In the genomic region with DNA sequence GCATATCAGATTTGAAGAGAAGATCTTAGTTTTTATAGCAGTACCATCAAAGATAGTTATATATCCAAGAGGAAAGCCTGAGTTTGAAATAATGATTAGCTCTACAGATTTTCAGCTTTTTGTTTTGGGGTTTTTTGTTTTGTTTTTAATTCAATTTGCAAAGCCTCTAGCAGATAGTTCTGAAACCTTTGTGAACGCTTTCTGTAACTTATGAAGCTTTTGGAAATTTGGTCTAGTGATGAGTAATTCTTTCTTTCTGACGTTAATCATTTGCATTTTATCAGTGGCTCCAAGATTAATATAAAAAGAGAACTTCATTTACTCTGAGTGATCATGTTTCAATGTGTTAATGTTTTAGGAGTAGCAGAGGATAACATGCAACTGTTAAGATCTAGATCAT, we compare ENCODE assay signal across 25 cellular contexts.
DNase-seq lines count a peak whose midpoint lies in the region; ATAC-seq and TF ChIP-seq lines count a peak whose summit lies in the region.
"Had no signal": no experiment of that assay in that cellular context is flagged by ENCODE, and none has a peak within 500 bp of the region (broad histone marks: within the 10 kb centered on the region; RNA-seq: fewer than 3 reads in every experiment).

No MANE protein-coding gene starts in this region.

- H3K4me3 ChIP-seq in Panc1 (ENCODE audit: low read depth in 2 of 2, low read length in 2 of 2): no peak overlapping the region
- H3K4me3 ChIP-seq: ascending aorta, colonic mucosa, hepatocyte, lung, suprapubic skin had no signal

- H3K36me3 ChIP-seq in Panc1 (ENCODE audit: control insufficient read depth, insufficient read depth, low read length): no peaks in the 10 kb centered on the region
- H3K36me3 ChIP-seq: ascending aorta, colonic mucosa, suprapubic skin had no signal

- no peaks in the 10 kb centered on the region for H3K27me3 ChIP-seq in Panc1 (ENCODE audit: control insufficient read depth, insufficient read depth, low read length)
- H3K27me3 ChIP-seq: ascending aorta, colonic mucosa, hepatocyte, suprapubic skin had no signal

- no TSS peak for BruUV-seq in Panc1 (replicated peaks; lab: Mats Ljungman, UMichigan)

- intact Hi-C loops in Panc1 (cut with micrococcal nuclease; ENCODE audit: unreplicated experiment): no loop called here
- intact Hi-C loops in activated T-helper 2 cell treated with anti-CD3 and anti-CD28 coated beads, Interferon-gamma antibody, Interleukin-2, Interleukin-4, amounts not matched to agents 10 μg/mL and 5 μg/mL and 100 μg/mL, durations not matched to agents 14 hours and 24 hours and 36 hours (cut with micrococcal nuclease): loop anchor here (1.0 kb wide), 1 partner anchor 17 kb away; no protein-coding TSS in a partner anchor

- H3K9me3 Mint-ChIP-seq in activated T-cell treated with anti-CD3 and anti-CD28 coated beads, Interleukin-2, amount 50 U/mL, for 24 hours: peaks cover 3% of the 10 kb centered on the region
- no peaks in the 10 kb centered on the region for H3K9me3 Mint-ChIP-seq in activated T-helper 2 cell treated with anti-CD3 and anti-CD28 coated beads, Interferon-gamma antibody, Interleukin-2, Interleukin-4, amounts not matched to agents 10 μg/mL and 5 μg/mL and 100 μg/mL, durations not matched to agents 14 hours and 24 hours and 36 hours
- H3K9me3 Mint-ChIP-seq in stimulated activated naive CD8-positive, alpha-beta T cell treated with anti-CD3 and anti-CD28 coated beads, Interleukin-15, Interleukin-2, amounts not matched to agents 100 ng/mL and 50 ng/mL, for 24 hours: no peaks in the 10 kb centered on the region
- H3K9me3 Mint-ChIP-seq: activated naive CD4-positive, alpha-beta T cell treated with anti-CD3 and anti-CD28 coated beads, Interleukin-2, amount 50 U/mL, for 72 hours; CD4-positive, alpha-beta T cell; naive thymus-derived CD8-positive, alpha-beta T cell had no signal

- TF ChIP-seq CTCF in Panc1 (IDR thresholded peaks at IDR 0.05): no peak

- no peaks in the 10 kb centered on the region for H3K36me3 Mint-ChIP-seq in activated T-cell treated with anti-CD3 and anti-CD28 coated beads, Interleukin-2, amount 50 U/mL, for 24 hours (ENCODE audit: low read depth)
- H3K36me3 Mint-ChIP-seq in activated T-helper 2 cell treated with anti-CD3 and anti-CD28 coated beads, Interferon-gamma antibody, Interleukin-2, Interleukin-4, amounts not matched to agents 10 μg/mL and 5 μg/mL and 100 μg/mL, durations not matched to agents 14 hours and 24 hours and 36 hours (ENCODE audit: low read depth): no peaks in the 10 kb centered on the region
- H3K36me3 Mint-ChIP-seq in stimulated activated naive CD8-positive, alpha-beta T cell treated with anti-CD3 and anti-CD28 coated beads, Interleukin-15, Interleukin-2, amounts not matched to agents 100 ng/mL and 50 ng/mL, for 24 hours (ENCODE audit: low read depth): peaks cover 3% of the 10 kb centered on the region

- peak overlapping the region; percentile 73; the same call in 1 of the 2 replicates for H3K27ac ChIP-seq in Panc1 (ENCODE audit: low read length)
- H3K27ac ChIP-seq: ascending aorta, colonic mucosa, epithelial cell of prostate, hepatocyte, suprapubic skin had no signal

- no peaks in the 10 kb centered on the region for H3K9me3 ChIP-seq in Panc1 (ENCODE audit: control insufficient read depth, insufficient read depth, low read depth, low read length)
- H3K9me3 ChIP-seq: ascending aorta, colonic mucosa, suprapubic skin had no signal

- no peaks in the 10 kb centered on the region for H3K27me3 Mint-ChIP-seq in activated T-cell treated with anti-CD3 and anti-CD28 coated beads, Interleukin-2, amount 50 U/mL, for 24 hours
- H3K27me3 Mint-ChIP-seq in activated T-helper 2 cell treated with anti-CD3 and anti-CD28 coated beads, Interferon-gamma antibody, Interleukin-2, Interleukin-4, amounts not matched to agents 10 μg/mL and 5 μg/mL and 100 μg/mL, durations not matched to agents 14 hours and 24 hours and 36 hours (ENCODE audit: low read depth): no peaks in the 10 kb centered on the region
- H3K27me3 Mint-ChIP-seq in stimulated activated naive CD8-positive, alpha-beta T cell treated with anti-CD3 and anti-CD28 coated beads, Interleukin-15, Interleukin-2, amounts not matched to agents 100 ng/mL and 50 ng/mL, for 24 hours: no peaks in the 10 kb centered on the region
- H3K27me3 Mint-ChIP-seq: CD4-positive, alpha-beta T cell; naive thymus-derived CD8-positive, alpha-beta T cell; stimulated activated memory B cell treated with anti-CD40 and anti-IgM and Interleukin-4, amounts not matched to agents 10 μg/mL and 1 μg/mL and 100 μg/mL, for 72 hours had no signal

- peaks cover 27% of the 10 kb centered on the region for H3K4me1 ChIP-seq in Panc1 (ENCODE audit: control insufficient read depth, insufficient read depth, low read length)
- H3K4me1 ChIP-seq: colonic mucosa had no signal

- DNase-seq in activated T-cell treated with anti-CD3 and anti-CD28 coated beads, Interleukin-2, amount 50 U/mL, for 24 hours: no peak
- no peak for DNase-seq in activated T-cell treated with anti-CD3 and anti-CD28 coated beads, Interleukin-2, amount 50 U/mL, for 1 hour
- DNase-seq in Panc1 (ENCODE audit: low read depth, low spot score): no peak
- no peak for DNase-seq in activated T-helper 2 cell treated with anti-CD3 and anti-CD28 coated beads, Interferon-gamma antibody, Interleukin-2, Interleukin-4, amounts not matched to agents 10 μg/mL and 5 μg/mL and 100 μg/mL, durations not matched to agents 14 hours and 24 hours and 36 hours (ENCODE audit: low spot score)
- no peak for DNase-seq in stimulated activated CD8-positive, alpha-beta memory T cell treated with anti-CD3 and anti-CD28 coated beads, Interleukin-4, amount 100 ng/mL, for 48 hours
- no peak for DNase-seq in NCI-H345 treated with DMSO at 0.1 percent for 48 hours (lab: John Stamatoyannopoulos, UW; ENCODE audit: unreplicated experiment)
- DNase-seq: activated CD4-positive, CD25-positive, alpha-beta regulatory T cell; activated CD8-positive, alpha-beta memory T cell treated with anti-CD3 and anti-CD28 coated beads for 24 hours; activated T-cell treated with anti-CD3 and anti-CD28 coated beads, Interleukin-2, amount 50 U/mL, for 4 hours; CD4-positive, alpha-beta T cell; colonic mucosa; effector CD4-positive, alpha-beta T cell; kidney glomerular epithelial cell; naive thymus-derived CD8-positive, alpha-beta T cell; NCI-H446 treated with DMSO at 0.1 percent for 48 hours; stimulated activated CD4-positive, alpha-beta T cell treated with anti-CD3 and anti-CD28 coated beads, Interleukin-15, amount 100 ng/mL, for 24 hours; T1000 had no signal

- CTCF ChIA-PET in Panc1 (lab: Charles Lee): no interaction called here

- peaks cover 24% of the 10 kb centered on the region for H3K4me1 Mint-ChIP-seq in activated T-cell treated with anti-CD3 and anti-CD28 coated beads, Interleukin-2, amount 50 U/mL, for 24 hours (ENCODE audit: low read depth)
- peaks cover 20% of the 10 kb centered on the region for H3K4me1 Mint-ChIP-seq in activated T-helper 2 cell treated with anti-CD3 and anti-CD28 coated beads, Interferon-gamma antibody, Interleukin-2, Interleukin-4, amounts not matched to agents 10 μg/mL and 5 μg/mL and 100 μg/mL, durations not matched to agents 14 hours and 24 hours and 36 hours (ENCODE audit: low read depth)
- H3K4me1 Mint-ChIP-seq in stimulated activated naive CD8-positive, alpha-beta T cell treated with anti-CD3 and anti-CD28 coated beads, Interleukin-15, Interleukin-2, amounts not matched to agents 100 ng/mL and 50 ng/mL, for 24 hours (ENCODE audit: low read depth): peaks cover 16% of the 10 kb centered on the region
- H3K4me1 Mint-ChIP-seq: stimulated activated memory B cell treated with anti-CD40 and anti-IgM and Interleukin-4, amounts not matched to agents 10 μg/mL and 1 μg/mL and 100 μg/mL, for 72 hours had no signal

- peak overlapping the region; percentile 30 for H3K27ac Mint-ChIP-seq in activated T-cell treated with anti-CD3 and anti-CD28 coated beads, Interleukin-2, amount 50 U/mL, for 24 hours
- H3K27ac Mint-ChIP-seq in activated T-helper 2 cell treated with anti-CD3 and anti-CD28 coated beads, Interferon-gamma antibody, Interleukin-2, Interleukin-4, amounts not matched to agents 10 μg/mL and 5 μg/mL and 100 μg/mL, durations not matched to agents 14 hours and 24 hours and 36 hours: peak overlapping the region; percentile 43
- no peak overlapping the region for H3K27ac Mint-ChIP-seq in stimulated activated naive CD8-positive, alpha-beta T cell treated with anti-CD3 and anti-CD28 coated beads, Interleukin-15, Interleukin-2, amounts not matched to agents 100 ng/mL and 50 ng/mL, for 24 hours
- H3K27ac Mint-ChIP-seq: CD4-positive, alpha-beta T cell; stimulated activated memory B cell treated with anti-CD40 and anti-IgM and Interleukin-4, amounts not matched to agents 10 μg/mL and 1 μg/mL and 100 μg/mL, for 72 hours had no signal

- no peak overlapping the region for H3K4me3 Mint-ChIP-seq in activated T-cell treated with anti-CD3 and anti-CD28 coated beads, Interleukin-2, amount 50 U/mL, for 24 hours
- H3K4me3 Mint-ChIP-seq in activated T-helper 2 cell treated with anti-CD3 and anti-CD28 coated beads, Interferon-gamma antibody, Interleukin-2, Interleukin-4, amounts not matched to agents 10 μg/mL and 5 μg/mL and 100 μg/mL, durations not matched to agents 14 hours and 24 hours and 36 hours (ENCODE audit: low read depth): peak overlapping the region; percentile 45
- H3K4me3 Mint-ChIP-seq in stimulated activated naive CD8-positive, alpha-beta T cell treated with anti-CD3 and anti-CD28 coated beads, Interleukin-15, Interleukin-2, amounts not matched to agents 100 ng/mL and 50 ng/mL, for 24 hours: peak overlapping the region; percentile 7
- H3K4me3 Mint-ChIP-seq: activated T-cell treated with anti-CD3 and anti-CD28 coated beads, Interleukin-2, amount 50 U/mL, for 4 hours; CD4-positive, alpha-beta T cell; naive thymus-derived CD8-positive, alpha-beta T cell; stimulated activated memory B cell treated with anti-CD40 and anti-IgM and Interleukin-4, amounts not matched to agents 10 μg/mL and 1 μg/mL and 100 μg/mL, for 72 hours had no signal

- POLR2A ChIA-PET in Panc1 (lab: Charles Lee): no interaction called here

- ATAC-seq in Panc1: no peak
- ATAC-seq: naive thymus-derived CD8-positive, alpha-beta T cell; stimulated activated memory B cell treated with anti-CD40 and anti-IgM and Interleukin-4, amounts not matched to agents 10 μg/mL and 1 μg/mL and 100 μg/mL, for 72 hours had no signal

- in situ Hi-C loops in Panc1 (cut with HindIII; ENCODE audit: low pct_unique_long_range_greater_than_20kb, low sequenced_read_pairs): no loop called here
